Comparison of ENCODE assay signal across 32 cellular contexts in the genomic region with DNA sequence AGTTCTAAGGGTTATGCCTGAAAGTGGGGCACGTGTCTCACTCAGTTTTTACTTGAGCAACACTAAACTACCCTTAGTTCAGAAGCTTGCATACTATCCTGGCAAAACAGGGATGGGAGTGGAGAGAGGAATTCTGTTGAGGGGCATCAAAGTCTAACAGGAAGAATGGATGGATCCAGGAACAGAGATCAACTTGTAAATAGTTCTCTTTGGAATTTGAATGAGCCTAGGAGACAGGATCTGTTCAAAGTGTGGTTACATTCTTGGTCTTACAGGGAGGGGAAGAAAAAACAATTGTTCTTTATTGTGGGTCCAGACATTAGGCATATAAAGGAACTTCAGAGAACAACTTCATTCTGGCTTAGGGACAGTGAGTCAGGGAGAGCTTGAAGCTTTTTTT.
"Had no signal": no experiment of that assay in that cellular context is flagged by ENCODE, and none has a peak within 500 bp of the region (broad histone marks: within the 10 kb centered on the region; RNA-seq: fewer than 3 reads in every experiment).

No MANE protein-coding gene starts in this region.

- H3K4me3 ChIP-seq: adrenal gland, body of pancreas, breast epithelium had no signal

- H3K27me3 ChIP-seq: adrenal gland, body of pancreas, brain microvascular endothelial cell, breast epithelium had no signal

- FAIRE-seq: astrocyte, TTC549 had no signal

- DNase-seq: activated B cell treated with CpG ODN at 0.5 μM for 24 hours; activated CD4-positive, alpha-beta memory T cell treated with anti-CD3 and anti-CD28 coated beads for 36 hours; activated CD4-positive, alpha-beta T cell treated with anti-CD3 and anti-CD28 coated beads for 4 hours; activated CD4-positive, alpha-beta T cell treated with anti-CD3 and anti-CD28 coated beads, Interleukin-2, amount 10 ng/mL, durations not matched to agents 24 days and 14 days; activated CD4-positive, alpha-beta T cell treated with anti-CD3 and anti-CD28 coated beads, Interleukin-2, amount 50 U/mL, for 1 hour; activated CD4-positive, alpha-beta T cell treated with anti-CD3 and anti-CD28 coated beads, Interleukin-2, amount 50 U/mL, for 4 hours; activated CD4-positive, CD25-positive, alpha-beta regulatory T cell treated with anti-CD3 and anti-CD28 coated beads, Interleukin-2, amount 50 U/mL, for 72 hours; activated CD8-positive, alpha-beta memory T cell treated with anti-CD3 and anti-CD28 coated beads, Interleukin-2, amount 50 U/mL, for 4 hours; activated CD8-positive, alpha-beta T cell treated with anti-CD3 and anti-CD28 coated beads for 36 hours; activated effector memory CD4-positive, alpha-beta T cell treated with anti-CD3 and anti-CD28 coated beads, Interleukin-2, amount 50 U/mL, for 16 hours; activated gamma-delta T cell treated with Interleukin-2 at 50 U/mL for 16 hours; activated naive CD4-positive, alpha-beta T cell; activated naive CD4-positive, alpha-beta T cell treated with anti-CD3 and anti-CD28 coated beads for 36 hours; activated naive CD4-positive, alpha-beta T cell treated with anti-CD3 and anti-CD28 coated beads, Interleukin-2, amount 50 U/mL, for 16 hours; activated naive CD8-positive, alpha-beta T cell treated with anti-CD3 and anti-CD28 coated beads for 36 hours; activated T-cell treated with anti-CD3 and anti-CD28 coated beads for 4 hours; activated T-cell treated with anti-CD3 and anti-CD28 coated beads, Interleukin-2, amount 50 U/mL, for 1 hour; activated T-cell treated with anti-CD3 and anti-CD28 coated beads, Interleukin-2, amount 50 U/mL, for 4 hours; activated T-cell treated with anti-CD3 and anti-CD28 coated beads, Interleukin-2, amount 50 U/mL, for 72 hours; adrenal gland; amniotic stem cell; aorta; body of pancreas; brain microvascular endothelial cell; central memory CD4-positive, alpha-beta T cell; T-helper 2 cell; T-helper 9 cell had no signal

- H3K9me3 ChIP-seq: adrenal gland, body of pancreas, breast epithelium had no signal

- ATAC-seq: activated CD8-positive, alpha-beta T cell treated with anti-CD3 and anti-CD28 coated beads for 36 hours; activated naive CD4-positive, alpha-beta T cell treated with anti-CD3 and anti-CD28 coated beads, Interleukin-2, amount 50 U/mL, for 72 hours; activated T-cell treated with anti-CD3 and anti-CD28 coated beads, Interleukin-2, amount 50 U/mL, for 4 hours; activated T-cell treated with anti-CD3 and anti-CD28 coated beads, Interleukin-2, amount 50 U/mL, for 72 hours; activated T-helper 17 cell treated with anti-CD3 and anti-CD28 coated beads, Interleukin-2, amount 50 U/mL, for 72 hours; body of pancreas had no signal

- H3K4me1 ChIP-seq: adrenal gland, body of pancreas, breast epithelium had no signal

- H3K36me3 ChIP-seq: adrenal gland, brain microvascular endothelial cell, breast epithelium had no signal
